8 cellular contexts compared by ENCODE assay signal in genomic region chrX:20141281-20142220, GRCh38. TPM values are rescaled to one million over a fixed set of nuclear protein-coding genes. Genes with fewer than 3 reads are reported as not detected.
DNase-seq lines count a peak whose midpoint lies in the region; ATAC-seq and TF ChIP-seq lines count a peak whose summit lies in the region.

Gene EIF1AX, minus strand, starts transcription at chrX:20141838. Its CDS starts 198 bp downstream, at chrX:20141640.

- peak within 1 kb of the TSS; percentile 59; the same call in 1 of the 2 replicates for H2AFZ ChIP-seq in KMS-11 (ENCODE audit: low read depth)

- no peak within 1 kb of the TSS for H3K4me3 ChIP-seq in KMS-11 (IDR thresholded peaks at IDR 0.05; ENCODE audit: insufficient read depth, low read depth, low read length)
- peak within 1 kb of the TSS; percentile 70 to 88 (median 76) for H3K4me3 ChIP-seq in Peyer's patch
- H3K4me3 ChIP-seq in muscle layer of duodenum (ENCODE audit: low read depth in 1 of 2, low read length in 2 of 2), result peak within 1 kb of the TSS; percentile 69 to 83

- H3K27me3 ChIP-seq in KMS-11 (ENCODE audit: insufficient read depth, low read depth) (no peaks in the 10 kb centered on the region), Peyer's patch (no peaks in the 10 kb centered on the region), muscle layer of duodenum (ENCODE audit: low read depth, low read length) (no peaks in the 10 kb centered on the region)

- peak within 1 kb of the TSS; percentile 88 for H3K9ac ChIP-seq in KMS-11

- H3K36me3 ChIP-seq in KMS-11 (ENCODE audit: insufficient read depth) (0 out of 2 replicates have a peak, but pooled peaks cover 1% of the 10 kb centered on the region), Peyer's patch (no peaks in the 10 kb centered on the region), muscle layer of duodenum (ENCODE audit: control insufficient read depth in 1 of 2, insufficient read depth in 2 of 2, low read length in 2 of 2) (peaks cover 4 to 7% of the 10 kb centered on the region in 2 donors)

- ATAC-seq in GM21737 (IDR thresholded peaks at IDR 0.05; ENCODE audit: unreplicated experiment), result peak; percentile 98
- ATAC-seq in esophagus mucosa, result peak; percentile 100

- peaks cover 16% of the 10 kb centered on the region for H4K20me1 ChIP-seq in KMS-11 (ENCODE audit: insufficient read depth)

- peaks cover 49% of the 10 kb centered on the region for H3K79me2 ChIP-seq in KMS-11 (ENCODE audit: insufficient read depth, low read depth)

- DNase-seq in DMS53 treated with DMSO at 0.1 percent for 48 hours (lab: John Stamatoyannopoulos, UW; ENCODE audit: unreplicated experiment) (peak; percentile 95), Peyer's patch (peak; percentile 95 to 100 (median 98))
- DNase-seq in activated T-cell treated with anti-CD3 and anti-CD28 coated beads, Interleukin-2, amount 50 U/mL, for 48 hours, result peak; percentile 99
- DNase-seq in stimulated activated CD8-positive, alpha-beta memory T cell treated with anti-CD3 and anti-CD28 coated beads, Interleukin-7, amount 100 ng/mL, for 4 hours (ENCODE audit: low read depth in 2 of 2), result peak; percentile 93 to 97

- no peaks in the 10 kb centered on the region for H3K9me3 ChIP-seq in Peyer's patch
- H3K9me3 ChIP-seq in muscle layer of duodenum (ENCODE audit: control insufficient read depth in 1 of 2, low read length in 2 of 2), result no peaks in the 10 kb centered on the region

- H3K4me2 ChIP-seq in KMS-11, result peak within 1 kb of the TSS; percentile 88

- TF ChIP-seq CTCF in KMS-11 (conservative IDR thresholded peaks at IDR 0.05; ENCODE audit: low read depth, low read length), result no peak
- no peak for TF ChIP-seq CTCF in Peyer's patch (IDR thresholded peaks at IDR 0.05)

- H3K4me1 ChIP-seq in KMS-11 (ENCODE audit: low read depth, poor library complexity, severe bottlenecking) (peaks cover 38% of the 10 kb centered on the region), Peyer's patch (peaks cover 0 to 13% (median 1%) of the 10 kb centered on the region in 4 donors), muscle layer of duodenum (ENCODE audit: control insufficient read depth in 1 of 2, insufficient read depth in 2 of 2, low read length in 2 of 2) (peaks cover 5 to 15% of the 10 kb centered on the region in 2 donors)

- peak; percentile 80 to 91 for TF ChIP-seq POLR2A in Peyer's patch (IDR thresholded peaks at IDR 0.05)

- H3K27ac ChIP-seq in KMS-11, result peak within 1 kb of the TSS; percentile 73
- peak within 1 kb of the TSS; percentile 75 to 88 (median 85) for H3K27ac ChIP-seq in Peyer's patch
- H3K27ac ChIP-seq in muscle layer of duodenum (ENCODE audit: low read length), result peak within 1 kb of the TSS; percentile 84

RNA-seq across cellular contexts. Expression of gene EIF1AX, which starts in this region (rescaled TPM):
- total RNA-seq in Peyer's patch (10 to 100 TPM; 20.8 to 30.5 (median 27.9) TPM), esophagus mucosa (81.6 TPM)
